12 cellular contexts compared by ENCODE assay signal in the genomic region with DNA sequence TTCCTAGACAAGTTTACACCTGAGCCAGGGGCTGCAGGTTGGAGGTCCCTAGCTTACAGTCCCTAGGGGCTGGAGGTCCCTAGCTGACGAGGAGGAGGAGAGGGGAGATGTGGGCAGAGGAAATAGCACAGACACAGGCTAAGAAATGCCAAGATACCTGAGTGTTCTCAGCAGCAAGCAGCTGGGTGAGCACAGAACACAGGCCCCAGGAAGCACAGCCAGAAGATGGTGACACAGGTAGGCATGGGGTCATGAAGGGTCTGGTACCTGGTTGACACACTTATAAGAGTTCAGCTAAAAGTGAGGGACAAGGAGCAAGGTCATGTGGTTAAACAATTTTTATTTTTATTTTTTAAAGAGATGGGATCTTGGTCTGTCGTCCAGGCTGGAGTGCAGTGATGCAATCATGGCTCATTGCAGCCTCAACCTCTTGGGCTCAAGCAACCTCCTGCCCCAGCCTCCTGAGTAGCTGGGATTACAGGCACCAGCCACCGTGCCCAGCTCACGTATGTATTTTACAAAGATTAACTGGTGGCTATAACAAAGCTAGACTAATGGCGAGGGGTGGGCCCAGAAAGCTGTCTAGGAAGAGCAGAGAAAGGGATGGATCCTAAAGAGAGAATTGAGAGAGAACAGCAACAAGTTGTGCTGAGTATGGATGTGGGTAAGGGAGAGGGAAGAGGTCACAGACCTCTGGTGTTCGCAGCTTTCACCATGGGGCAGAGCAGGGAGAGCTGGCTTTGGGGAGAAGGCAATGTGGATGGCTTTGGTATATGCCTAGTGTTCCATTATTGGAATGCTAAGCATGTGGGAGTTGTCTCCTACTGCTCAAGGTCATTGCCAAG.
DNase-seq lines count a peak whose midpoint lies in the region; ATAC-seq and TF ChIP-seq lines count a peak whose summit lies in the region.
"Had no signal": no experiment of that assay in that cellular context is flagged by ENCODE, and none has a peak within 500 bp of the region (broad histone marks: within the 10 kb centered on the region; RNA-seq: fewer than 3 reads in every experiment).

No MANE protein-coding gene starts in this region.

- intact Hi-C loops in sigmoid colon (cut with DNase I) (no loop called here), testis (cut with DNase I; ENCODE audit: low total_unique reads) (no loop called here)

- no peak for TF ChIP-seq CTCF in RWPE1 (conservative IDR thresholded peaks at IDR 0.05; ENCODE audit: low read depth)
- TF ChIP-seq CTCF in sigmoid colon (IDR thresholded peaks at IDR 0.05): no peak
- no peak for TF ChIP-seq CTCF in testis (IDR thresholded peaks at IDR 0.05)

- H3K9me3 Mint-ChIP-seq in activated T-cell treated with anti-CD3 and anti-CD28 coated beads, Interleukin-2, amount 50 U/mL, for 24 hours: no peaks in the 10 kb centered on the region
- H3K9me3 Mint-ChIP-seq in effector memory CD8-positive, alpha-beta T cell: no peaks in the 10 kb centered on the region
- no peaks in the 10 kb centered on the region for H3K9me3 Mint-ChIP-seq in stimulated activated naive B cell treated with anti-CD40 and anti-IgM and Interleukin-4, amounts not matched to agents 10 μg/mL and 1 μg/mL and 100 μg/mL, for 72 hours

- TF ChIP-seq EP300 in sigmoid colon (IDR thresholded peaks at IDR 0.05): no peak

- H3K27me3 ChIP-seq in sigmoid colon: no peaks in the 10 kb centered on the region
- no peaks in the 10 kb centered on the region for H3K27me3 ChIP-seq in testis
- H3K27me3 ChIP-seq: colonic mucosa had no signal

- DNase-seq in activated T-cell treated with anti-CD3 and anti-CD28 coated beads, Interleukin-2, amount 50 U/mL, for 24 hours: peak; percentile 47
- DNase-seq in activated T-cell treated with anti-CD3 and anti-CD28 coated beads for 4 hours: no peak
- DNase-seq in RWPE1 (ENCODE audit: low spot score): no peak
- DNase-seq in effector memory CD8-positive, alpha-beta T cell: no peak
- no peak for DNase-seq in stimulated activated naive B cell treated with anti-CD40 and anti-IgM and Interleukin-4, amounts not matched to agents 10 μg/mL and 1 μg/mL and 100 μg/mL, for 72 hours
- DNase-seq in sigmoid colon: no peak
- DNase-seq in testis: no peak
- DNase-seq: activated effector memory CD4-positive, alpha-beta T cell treated with Interleukin-2 at 50 U/mL for 16 hours; NCI-H2171 had no signal

- 85 to 96% methylated on average over 6 of the region's 6 CpGs for WGBS in sigmoid colon, 2 donors
- 74 to 78% methylated on average over 6 of the region's 6 CpGs for WGBS in testis, 2 donors

- POLR2A ChIA-PET in RWPE1 (lab: Yijun Ruan, JAX; ENCODE audit: low non-redundant PET): no interaction called here

- H3K36me3 Mint-ChIP-seq in activated T-cell treated with anti-CD3 and anti-CD28 coated beads, Interleukin-2, amount 50 U/mL, for 24 hours (ENCODE audit: low read depth): peaks cover 96% of the 10 kb centered on the region
- H3K36me3 Mint-ChIP-seq in effector memory CD8-positive, alpha-beta T cell (ENCODE audit: insufficient read depth): peaks cover 86% of the 10 kb centered on the region
- peaks cover 30 to 68% of the 10 kb centered on the region in 2 donors for H3K36me3 Mint-ChIP-seq in stimulated activated naive B cell treated with anti-CD40 and anti-IgM and Interleukin-4, amounts not matched to agents 10 μg/mL and 1 μg/mL and 100 μg/mL, for 72 hours

- peak overlapping the region; percentile 86 for H3K27ac Mint-ChIP-seq in activated T-cell treated with anti-CD3 and anti-CD28 coated beads, Interleukin-2, amount 50 U/mL, for 24 hours
- peak overlapping the region; percentile 56 to 71 for H3K27ac Mint-ChIP-seq in effector memory CD8-positive, alpha-beta T cell
- H3K27ac Mint-ChIP-seq in stimulated activated naive B cell treated with anti-CD40 and anti-IgM and Interleukin-4, amounts not matched to agents 10 μg/mL and 1 μg/mL and 100 μg/mL, for 72 hours: peak overlapping the region; percentile 81

- H3K4me1 ChIP-seq in sigmoid colon: peaks cover 0 to 25% (median 21%) of the 10 kb centered on the region in 4 donors
- peaks cover 17% of the 10 kb centered on the region for H3K4me1 ChIP-seq in testis
- H3K4me1 ChIP-seq: colonic mucosa had no signal

- H3K27ac ChIP-seq in RWPE1 (peak overlapping the region; percentile 72), sigmoid colon (peak overlapping the region in 1 of 4 donors; percentile 55), testis (peak overlapping the region in 1 of 2 donors; percentile 68)
- H3K27ac ChIP-seq: colonic mucosa, HL-60 had no signal

- H3K4me3 ChIP-seq in sigmoid colon: no peak overlapping the region
- no peak overlapping the region for H3K4me3 ChIP-seq in testis
- H3K4me3 ChIP-seq: colonic mucosa had no signal

- CTCF ChIA-PET in RWPE1 (lab: Yijun Ruan, JAX): interaction anchor here (0.5 to 1.1 kb wide), 2 partner anchors 8 to 808 kb away, joined by 3 to 9 read pairs; no protein-coding TSS in a partner anchor

- no peaks in the 10 kb centered on the region for H3K27me3 Mint-ChIP-seq in activated T-cell treated with anti-CD3 and anti-CD28 coated beads, Interleukin-2, amount 50 U/mL, for 24 hours
- no peaks in the 10 kb centered on the region for H3K27me3 Mint-ChIP-seq in effector memory CD8-positive, alpha-beta T cell
- no peaks in the 10 kb centered on the region for H3K27me3 Mint-ChIP-seq in stimulated activated naive B cell treated with anti-CD40 and anti-IgM and Interleukin-4, amounts not matched to agents 10 μg/mL and 1 μg/mL and 100 μg/mL, for 72 hours

- TF ChIP-seq POLR2A in sigmoid colon (IDR thresholded peaks at IDR 0.05): no peak
- no peak for TF ChIP-seq POLR2A in testis (IDR thresholded peaks at IDR 0.05)

- peaks cover 59% of the 10 kb centered on the region for H3K4me1 Mint-ChIP-seq in activated T-cell treated with anti-CD3 and anti-CD28 coated beads, Interleukin-2, amount 50 U/mL, for 24 hours (ENCODE audit: low read depth)
- H3K4me1 Mint-ChIP-seq in effector memory CD8-positive, alpha-beta T cell (ENCODE audit: low read depth in 2 of 2): peaks cover 24 to 28% of the 10 kb centered on the region in 2 donors
- peaks cover 13 to 16% of the 10 kb centered on the region in 2 donors for H3K4me1 Mint-ChIP-seq in stimulated activated naive B cell treated with anti-CD40 and anti-IgM and Interleukin-4, amounts not matched to agents 10 μg/mL and 1 μg/mL and 100 μg/mL, for 72 hours

- no peak overlapping the region for H3K4me3 Mint-ChIP-seq in activated T-cell treated with anti-CD3 and anti-CD28 coated beads, Interleukin-2, amount 50 U/mL, for 24 hours
- no peak overlapping the region for H3K4me3 Mint-ChIP-seq in effector memory CD8-positive, alpha-beta T cell
- no peak overlapping the region for H3K4me3 Mint-ChIP-seq in stimulated activated naive B cell treated with anti-CD40 and anti-IgM and Interleukin-4, amounts not matched to agents 10 μg/mL and 1 μg/mL and 100 μg/mL, for 72 hours

- H3K9me3 ChIP-seq in sigmoid colon: no peaks in the 10 kb centered on the region
- no peaks in the 10 kb centered on the region for H3K9me3 ChIP-seq in testis
- H3K9me3 ChIP-seq: colonic mucosa had no signal

- no peak for ATAC-seq in effector memory CD8-positive, alpha-beta T cell (replicated peaks)
- no peak for ATAC-seq in stimulated activated naive B cell treated with anti-CD40 and anti-IgM and Interleukin-4, amounts not matched to agents 10 μg/mL and 1 μg/mL and 100 μg/mL, for 72 hours (replicated peaks)
- no peak for ATAC-seq in HG03135 (IDR thresholded peaks at IDR 0.05; ENCODE audit: unreplicated experiment)

- H3K36me3 ChIP-seq in sigmoid colon (peaks cover 0 to 77% (median 25%) of the 10 kb centered on the region in 4 donors), testis (ENCODE audit: low read depth, missing control alignments) (no peaks in the 10 kb centered on the region)
